ENCODE assay signal across 20 cellular contexts in genomic region chr18:33630476-33630875, GRCh38. TPM values are rescaled to one million over a fixed set of nuclear protein-coding genes. Genes with fewer than 3 reads are reported as not detected.
DNase-seq lines count a peak whose midpoint lies in the region; ATAC-seq, FAIRE-seq and TF ChIP-seq lines count a peak whose summit lies in the region.
"Had no signal": no experiment of that assay in that cellular context is flagged by ENCODE, and none has a peak within 500 bp of the region (broad histone marks: within the 10 kb centered on the region; RNA-seq: fewer than 3 reads in every experiment).

No MANE protein-coding gene starts in this region.

- no peak overlapping the region for H4K8ac ChIP-seq in IMR-90 (ENCODE audit: low read depth in 2 of 2, low read length in 2 of 2)

- ATAC-seq in IMR-90 (ENCODE audit: low read depth) (no peak), GM18498 (IDR thresholded peaks at IDR 0.05; ENCODE audit: unreplicated experiment) (no peak), WTC11 (no peak)
- ATAC-seq: GM23338, HCT116 had no signal

- H3K36me3 Mint-ChIP-seq in WTC11: no peaks in the 10 kb centered on the region
- H3K36me3 Mint-ChIP-seq: CD4-positive, alpha-beta memory T cell had no signal

- no peaks in the 10 kb centered on the region for H3F3A ChIP-seq in OCI-LY1 (ENCODE audit: insufficient read depth, low read length)

- H3K9me3 ChIP-seq in IMR-90 (ENCODE audit: control insufficient read depth, insufficient read depth, low read length): no peaks in the 10 kb centered on the region
- no peaks in the 10 kb centered on the region for H3K9me3 ChIP-seq in OCI-LY1 (ENCODE audit: low read length)
- H3K9me3 ChIP-seq in MG63: no peaks in the 10 kb centered on the region

- no peak overlapping the region for H3K18ac ChIP-seq in IMR-90 (ENCODE audit: low read depth, low read length)

- no peaks in the 10 kb centered on the region for H3K27me3 ChIP-seq in IMR-90 (ENCODE audit: control insufficient read depth, insufficient read depth, low read length)
- no peaks in the 10 kb centered on the region for H3K27me3 ChIP-seq in OCI-LY1 (ENCODE audit: insufficient read depth, low read length)
- H3K27me3 ChIP-seq in MG63: no peaks in the 10 kb centered on the region

- DNase-seq in IMR-90: no peak
- no peak for DNase-seq in frontal cortex (ENCODE audit: low spot score in 2 of 2)
- no peak for DNase-seq in WTC11 (ENCODE audit: low spot score)
- DNase-seq in MG63: no peak
- DNase-seq: C1 segment of cervical spinal cord; Calu3; CD4-positive, alpha-beta memory T cell; COR-L47; DMS153; DND-41; H9 had no signal

- no peaks in the 10 kb centered on the region for H3K79me1 ChIP-seq in IMR-90 (ENCODE audit: low read depth in 1 of 2, low read length in 2 of 2)

- H3K79me2 ChIP-seq in OCI-LY1 (ENCODE audit: insufficient read depth, low read length): no peaks in the 10 kb centered on the region

- TF ChIP-seq POLR2A in IMR-90 (IDR thresholded peaks at IDR 0.05; ENCODE audit: low read depth, low read length): no peak

- intact Hi-C loops in IMR-90 (cut with micrococcal nuclease): no loop called here

- peak; percentile 64 for FAIRE-seq in frontal cortex (lab: Jason Lieb, UNC)
- FAIRE-seq: G401.6, GM12892, GM19239 had no signal

- POLR2A ChIA-PET in IMR-90 (lab: Charles Lee; ENCODE audit: unreplicated experiment): no interaction called here
- POLR2A ChIA-PET in WTC11 (lab: Charles Lee): no interaction called here

- H2AK5ac ChIP-seq in IMR-90 (ENCODE audit: low read depth, low read length): no peak overlapping the region

- H2AFZ ChIP-seq in IMR-90 (replicated peaks; ENCODE audit: low read length, poor library complexity) (no peak overlapping the region), OCI-LY1 (ENCODE audit: low read length) (0 out of 2 replicates have a peak overlapping the region, but pooled peaks have one; percentile 22)
- H2AFZ ChIP-seq: GM23338 had no signal

- WGBS in IMR-90 (ENCODE audit: extremely low coverage in 2 of 2, insufficient read length in 1 of 2), 2 experiments: no CpG with 5 or more reads among the region's 1 CpG

- H3K27ac ChIP-seq in IMR-90 (ENCODE audit: insufficient read depth, low read length) (no peak overlapping the region), OCI-LY1 (ENCODE audit: low read depth, low read length, poor library complexity, severe bottlenecking) (no peak overlapping the region)

- no peak overlapping the region for H2BK120ac ChIP-seq in IMR-90 (ENCODE audit: low read depth, low read length)

- in situ Hi-C loops in IMR-90 (cut with MboI; ENCODE audit: low sequenced_read_pairs): no loop called here

- H3K36me3 ChIP-seq in IMR-90 (ENCODE audit: control insufficient read depth, insufficient read depth, low read length) (no peaks in the 10 kb centered on the region), OCI-LY1 (ENCODE audit: insufficient read depth, low read length) (no peaks in the 10 kb centered on the region), MG63 (no peaks in the 10 kb centered on the region)

- 0 out of 2 replicates have a peak, but pooled peaks cover 3% of the 10 kb centered on the region for H3K4me1 Mint-ChIP-seq in WTC11
- H3K4me1 Mint-ChIP-seq: CD4-positive, alpha-beta memory T cell had no signal

- no peak overlapping the region for H3K14ac ChIP-seq in IMR-90 (replicated peaks; ENCODE audit: low read depth, low read length)

- H3K4me1 ChIP-seq in IMR-90 (ENCODE audit: control insufficient read depth, insufficient read depth, low read length): no peaks in the 10 kb centered on the region
- no peaks in the 10 kb centered on the region for H3K4me1 ChIP-seq in OCI-LY1 (ENCODE audit: insufficient read depth, low read length, severe bottlenecking)

- no peak overlapping the region for H3K4me3 Mint-ChIP-seq in WTC11
- H3K4me3 Mint-ChIP-seq: CD4-positive, alpha-beta memory T cell; GM23338; H9 had no signal

- H3K9ac ChIP-seq in IMR-90 (ENCODE audit: low read depth, low read length) (no peak overlapping the region), OCI-LY1 (ENCODE audit: low read length) (no peak overlapping the region)

- no peak overlapping the region for H2BK15ac ChIP-seq in IMR-90 (ENCODE audit: low read depth, low read length)

- H3K27ac Mint-ChIP-seq in WTC11: no peak overlapping the region
- H3K27ac Mint-ChIP-seq: CD4-positive, alpha-beta memory T cell; H9 had no signal

- H2AK9ac ChIP-seq in IMR-90 (replicated peaks; ENCODE audit: low read depth, low read length, poor library complexity): no peak overlapping the region

- TF ChIP-seq CTCF in IMR-90 (conservative IDR thresholded peaks at IDR 0.05; ENCODE audit: low read depth, low read length): no peak
- TF ChIP-seq CTCF in OCI-LY1 (IDR thresholded peaks at IDR 0.05; ENCODE audit: low read length): no peak
- TF ChIP-seq CTCF in WTC11 (IDR thresholded peaks at IDR 0.05): no peak

- TF ChIP-seq RAD21 in IMR-90 (IDR thresholded peaks at IDR 0.05; ENCODE audit: low read length): no peak

- dilution Hi-C loops in IMR-90 (cut with HindIII; ENCODE audit: low sequenced_read_pairs, unreplicated experiment): no loop called here

- no peaks in the 10 kb centered on the region for H4K20me1 ChIP-seq in IMR-90 (ENCODE audit: insufficient read depth, low read length)
- H4K20me1 ChIP-seq in OCI-LY1 (ENCODE audit: insufficient read depth, low read length): no peaks in the 10 kb centered on the region

- no peak overlapping the region for H4K5ac ChIP-seq in IMR-90 (ENCODE audit: low read depth, low read length)

- no peak overlapping the region for H3K23ac ChIP-seq in IMR-90 (ENCODE audit: low read depth, low read length)

- H2BK5ac ChIP-seq in IMR-90 (ENCODE audit: low read depth, low read length, poor library complexity, severe bottlenecking): no peak overlapping the region

- H3K27me3 Mint-ChIP-seq in WTC11 (ENCODE audit: low read depth): no peaks in the 10 kb centered on the region
- H3K27me3 Mint-ChIP-seq: CD4-positive, alpha-beta memory T cell had no signal

- H3K9me2 ChIP-seq in OCI-LY1 (ENCODE audit: low read depth, low read length): no peaks in the 10 kb centered on the region

- no peak overlapping the region for H4K91ac ChIP-seq in IMR-90 (ENCODE audit: insufficient read depth, low read depth, low read length)

- CTCF ChIA-PET in IMR-90 (lab: Yijun Ruan, JAX): no interaction called here
- CTCF ChIA-PET in WTC11 (lab: Charles Lee): no interaction called here

- H3K56ac ChIP-seq in IMR-90 (ENCODE audit: extremely low read depth, insufficient read depth, low read length): no peak overlapping the region

- no peak overlapping the region for H3K4ac ChIP-seq in IMR-90 (ENCODE audit: low read depth, low read length)

- H3K9me3 Mint-ChIP-seq in WTC11: no peaks in the 10 kb centered on the region
- H3K9me3 Mint-ChIP-seq: GM23338, H9 had no signal

- no peak overlapping the region for H3K4me3 ChIP-seq in IMR-90 (ENCODE audit: insufficient read depth, low read depth, low read length)
- no peak overlapping the region for H3K4me3 ChIP-seq in OCI-LY1 (ENCODE audit: low read depth, low read length, poor library complexity, severe bottlenecking)
- H3K4me3 ChIP-seq in MG63: no peak overlapping the region
- H3K4me3 ChIP-seq: GM23338 had no signal

- BruUV-seq in IMR-90 (replicated peaks; lab: Mats Ljungman, UMichigan): no TSS peak

- no peak overlapping the region for H2BK20ac ChIP-seq in IMR-90 (ENCODE audit: low read depth, low read length)

- no peaks in the 10 kb centered on the region for H3K9me1 ChIP-seq in IMR-90 (ENCODE audit: insufficient read depth, low read length)

- H3K4me2 ChIP-seq in IMR-90 (ENCODE audit: low read depth, low read length): no peak overlapping the region
- H3K4me2 ChIP-seq in OCI-LY1 (ENCODE audit: low read length): no peak overlapping the region
- H3K4me2 ChIP-seq: GM23338 had no signal

TF ChIP-seq in IMR-90, 13 proteins besides CTCF, POLR2A, EP300 and RAD21:
- no peak for TF ChIP-seq BHLHE40 (IDR thresholded peaks at IDR 0.05; ENCODE audit: low read depth, low read length)
- 0 out of 2 replicates have a peak, but pooled peaks have one; percentile 23 for TF ChIP-seq MAFK (IDR thresholded peaks at IDR 0.05; ENCODE audit: low read depth, low read length)

TF ChIP-seq in WTC11, 78 proteins besides CTCF, POLR2A, EP300 and RAD21 (continues in another document):
- TF ChIP-seq ATF3 (CRISPR knock-in tag; conservative IDR thresholded peaks at IDR 0.05) (no peak), SMAD3 (CRISPR knock-in tag; IDR thresholded peaks at IDR 0.05; ENCODE audit: borderline replicate concordance) (no peak), ZBTB43 (CRISPR knock-in tag; IDR thresholded peaks at IDR 0.05) (no peak), HMGXB4 (CRISPR knock-in tag; IDR thresholded peaks at IDR 0.05) (no peak), CREB1 (CRISPR knock-in tag; IDR thresholded peaks at IDR 0.05) (no peak)

RNA-seq across cellular contexts. Expression of gene ASXL3, which starts 52.5 kb away (rescaled TPM):
- under 0.01 and 0.54 TPM in 2 replicates for total RNA-seq in IMR-90 (2012; rRNA removed)
- polyA plus RNA-seq in IMR-90 (2012; rRNA removed): 0.03 TPM in 2 replicates
- 0.01 and 0.05 TPM in 2 replicates for polyA plus RNA-seq in IMR-90 (2012; cell fraction: cytosol; rRNA removed)
- 0.02 and 0.18 TPM in 2 replicates for polyA plus RNA-seq in IMR-90 (2012; cell fraction: nucleus; rRNA removed; ENCODE audit: low replicate concordance)
- 87.2 TPM for total RNA-seq in frontal cortex
- total RNA-seq in WTC11 (2021): 0.35 to 0.76 TPM (median 0.66 TPM) in 3 replicates
- not detected in 2 replicates for total RNA-seq in MG63 (2014; rRNA removed; shearing (Covaris generic); ENCODE audit: low replicate concordance)
- total RNA-seq: A172; CD4-positive, alpha-beta memory T cell had no signal
- polyA plus RNA-seq: BJ; CD4-positive, alpha-beta memory T cell had no signal

Comparison
In these comparisons a context has a peak if more than half of its experiments do, and no peak if none do; other contexts are left out.
1. RNA of gene ASXL3, which starts 52.5 kb away (total RNA-seq): 87.2 TPM in frontal cortex (single experiment); under 0.01 to 0.54 TPM in IMR-90, 0.35 to 0.76 TPM in WTC11 and not detected in MG63; every median in the first group is over 10 times any median in the second.